ENCODE assay signal across 9 cellular contexts in the genomic region with DNA sequence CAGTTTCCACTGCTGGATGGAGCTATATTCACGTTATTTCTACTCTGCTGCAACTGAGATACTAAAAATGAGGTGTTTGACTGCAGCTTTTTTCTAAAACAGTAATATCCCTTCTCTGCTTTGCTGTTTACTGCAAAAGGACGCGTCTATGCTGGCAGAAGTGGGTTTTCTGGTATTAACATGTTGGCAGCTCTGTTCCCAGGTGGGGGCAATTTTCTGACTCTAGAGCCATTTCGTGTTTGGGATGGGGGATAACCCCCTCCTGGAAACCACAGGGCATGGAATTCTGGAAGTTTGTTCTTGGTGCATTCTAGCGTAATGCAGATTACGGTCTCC. TPM values are rescaled to one million over a fixed set of nuclear protein-coding genes. Genes with fewer than 3 reads are reported as not detected.
DNase-seq lines count a peak whose midpoint lies in the region; ATAC-seq, FAIRE-seq and TF ChIP-seq lines count a peak whose summit lies in the region.
"Had no signal": no experiment of that assay in that cellular context is flagged by ENCODE, and none has a peak within 500 bp of the region (broad histone marks: within the 10 kb centered on the region; RNA-seq: fewer than 3 reads in every experiment).

No MANE protein-coding gene starts in this region.

- peak overlapping the region; percentile 71; the same call in 1 of the 2 replicates for H3K4me3 ChIP-seq in GM08714 (ENCODE audit: low read length)
- peak overlapping the region in 3 of 4 donors; percentile 72 to 97 (median 92) for H3K4me3 ChIP-seq in Peyer's patch
- peak overlapping the region; percentile 46 for H3K4me3 ChIP-seq in epithelial cell of proximal tubule (ENCODE audit: low read depth, low read length)
- H3K4me3 ChIP-seq in gastrocnemius medialis, result peak overlapping the region in 1 of 4 donors; percentile 2

- peak overlapping the region; percentile 57 to 100 (median 84) for H3K27ac ChIP-seq in Peyer's patch
- peak overlapping the region; percentile 47 to 89 (median 83) for H3K27ac ChIP-seq in gastrocnemius medialis

- in situ Hi-C loops in gastrocnemius medialis (cut with MboI; ENCODE audit: low sequenced_read_pairs in 4 of 4), result no loop called here

- intact Hi-C loops in gastrocnemius medialis (cut with DNase I; ENCODE audit: low total_unique reads), result no loop called here

- H3K4me1 ChIP-seq in Peyer's patch, result peaks cover 26 to 87% (median 83%) of the 10 kb centered on the region in 4 donors
- peaks cover 85 to 92% of the 10 kb centered on the region in 2 donors for H3K4me1 ChIP-seq in gastrocnemius medialis

- TF ChIP-seq CTCF in Peyer's patch (IDR thresholded peaks at IDR 0.05) (no peak), epithelial cell of proximal tubule (conservative IDR thresholded peaks at IDR 0.05; ENCODE audit: low read depth, low read length) (no peak), gastrocnemius medialis (IDR thresholded peaks at IDR 0.05 in 4 of 5, conservative IDR thresholded peaks at IDR 0.05 in 1 of 5) (no peak)

- H3K9me3 ChIP-seq in Peyer's patch, result no peaks in the 10 kb centered on the region
- H3K9me3 ChIP-seq in gastrocnemius medialis, result no peaks in the 10 kb centered on the region

- TF ChIP-seq POLR2A in Peyer's patch (IDR thresholded peaks at IDR 0.05), result no peak
- no peak for TF ChIP-seq POLR2A in gastrocnemius medialis (IDR thresholded peaks at IDR 0.05)

- ATAC-seq in gastrocnemius medialis (no peak), HG03378 (IDR thresholded peaks at IDR 0.05; ENCODE audit: unreplicated experiment) (no peak)

- DNase-seq in Peyer's patch (no peak), epithelial cell of proximal tubule (ENCODE audit: low read depth) (no peak), gastrocnemius medialis (no peak), HuH-7.5 (ENCODE audit: low spot score) (no peak), RCC 7860 (ENCODE audit: low spot score) (no peak), NCI-H446 (lab: John Stamatoyannopoulos, UW) (no peak)
- DNase-seq: RPMI8226 had no signal

- no peak for FAIRE-seq in RCC 7860 (lab: Jason Lieb, UNC)

- H3K27me3 ChIP-seq in Peyer's patch (no peaks in the 10 kb centered on the region), gastrocnemius medialis (no peaks in the 10 kb centered on the region)

- H3K36me3 ChIP-seq in Peyer's patch (peaks cover 0 to 21% (median 0%) of the 10 kb centered on the region in 3 donors), gastrocnemius medialis (peaks cover 0 to 6% of the 10 kb centered on the region in 2 donors)

RNA-seq across cellular contexts. Expression of a gene that starts 4.9 kb away (rescaled TPM):
- total RNA-seq in Peyer's patch, result 100 to 1,000 TPM; 103 to 276 (median 163) TPM
- 46.8 and 66.4 TPM in 2 replicates for total RNA-seq in epithelial cell of proximal tubule
- total RNA-seq in gastrocnemius medialis, result 10 to 100 TPM; 40.2 to 79.8 (median 68.4) TPM

RNA-seq across cellular contexts. Expression of a gene that starts 17.9 kb away (rescaled TPM):
- total RNA-seq in Peyer's patch, result 10 to 100 TPM; 25.4 to 97.4 (median 41.5) TPM
- total RNA-seq in epithelial cell of proximal tubule, result 31.6 and 32.3 TPM in 2 replicates
- 10 to 100 TPM in 1 of 4 donors, 1 to 10 TPM in 3; 5.8 to 10.6 (median 9.7) TPM for total RNA-seq in gastrocnemius medialis

RNA-seq across cellular contexts. Expression of a gene that starts 32.1 kb away (rescaled TPM):
- 100 to 1,000 TPM in 2 of 4 donors, 10 to 100 TPM in 2; 55.9 to 128 (median 99.9) TPM for total RNA-seq in Peyer's patch
- total RNA-seq in epithelial cell of proximal tubule, result 28.4 and 30.4 TPM in 2 replicates
- total RNA-seq in gastrocnemius medialis, result 10 to 100 TPM in 2 of 4 donors, 1 to 10 TPM in 2; 7.9 to 16.3 (median 11.9) TPM
